Comparison of ENCODE assay signal across 2 cellular contexts in the genomic region with DNA sequence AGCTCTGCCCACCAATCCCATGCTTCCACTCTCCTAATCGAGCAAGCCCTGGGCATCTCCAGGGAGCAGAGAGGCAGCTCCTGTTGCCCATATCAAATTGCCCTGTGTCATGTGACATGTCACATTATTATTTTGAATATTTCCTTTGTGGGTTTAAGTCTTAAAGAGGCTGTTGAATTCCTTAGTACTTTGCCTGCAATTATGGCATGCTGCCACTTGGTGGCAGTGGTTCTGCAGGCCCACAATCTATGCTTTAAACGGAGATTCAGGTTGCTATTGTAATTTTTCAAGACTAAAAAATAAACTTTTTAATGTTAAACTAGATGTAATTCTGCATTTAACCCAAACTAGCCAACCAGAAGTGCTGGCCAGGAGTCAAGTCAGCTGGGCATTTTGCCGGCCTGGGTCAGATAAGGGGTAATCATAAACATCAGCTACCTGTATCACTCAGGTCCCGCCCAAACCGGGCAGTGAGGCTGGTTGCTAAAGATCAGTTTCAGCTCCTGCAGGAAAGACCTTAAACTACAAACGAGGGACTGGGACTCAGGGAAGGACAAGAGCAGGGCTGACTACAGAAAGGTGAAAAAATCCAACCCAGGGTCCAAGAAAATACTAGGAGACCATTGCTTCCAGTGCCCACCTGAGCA.
TF ChIP-seq lines count a peak whose summit lies in the region.

No MANE protein-coding gene starts in this region.

TF ChIP-seq in SK-N-SH, 30 proteins besides CTCF, POLR2A, EP300 and RAD21 (continues in another document):
- TF ChIP-seq, protein P1, sequence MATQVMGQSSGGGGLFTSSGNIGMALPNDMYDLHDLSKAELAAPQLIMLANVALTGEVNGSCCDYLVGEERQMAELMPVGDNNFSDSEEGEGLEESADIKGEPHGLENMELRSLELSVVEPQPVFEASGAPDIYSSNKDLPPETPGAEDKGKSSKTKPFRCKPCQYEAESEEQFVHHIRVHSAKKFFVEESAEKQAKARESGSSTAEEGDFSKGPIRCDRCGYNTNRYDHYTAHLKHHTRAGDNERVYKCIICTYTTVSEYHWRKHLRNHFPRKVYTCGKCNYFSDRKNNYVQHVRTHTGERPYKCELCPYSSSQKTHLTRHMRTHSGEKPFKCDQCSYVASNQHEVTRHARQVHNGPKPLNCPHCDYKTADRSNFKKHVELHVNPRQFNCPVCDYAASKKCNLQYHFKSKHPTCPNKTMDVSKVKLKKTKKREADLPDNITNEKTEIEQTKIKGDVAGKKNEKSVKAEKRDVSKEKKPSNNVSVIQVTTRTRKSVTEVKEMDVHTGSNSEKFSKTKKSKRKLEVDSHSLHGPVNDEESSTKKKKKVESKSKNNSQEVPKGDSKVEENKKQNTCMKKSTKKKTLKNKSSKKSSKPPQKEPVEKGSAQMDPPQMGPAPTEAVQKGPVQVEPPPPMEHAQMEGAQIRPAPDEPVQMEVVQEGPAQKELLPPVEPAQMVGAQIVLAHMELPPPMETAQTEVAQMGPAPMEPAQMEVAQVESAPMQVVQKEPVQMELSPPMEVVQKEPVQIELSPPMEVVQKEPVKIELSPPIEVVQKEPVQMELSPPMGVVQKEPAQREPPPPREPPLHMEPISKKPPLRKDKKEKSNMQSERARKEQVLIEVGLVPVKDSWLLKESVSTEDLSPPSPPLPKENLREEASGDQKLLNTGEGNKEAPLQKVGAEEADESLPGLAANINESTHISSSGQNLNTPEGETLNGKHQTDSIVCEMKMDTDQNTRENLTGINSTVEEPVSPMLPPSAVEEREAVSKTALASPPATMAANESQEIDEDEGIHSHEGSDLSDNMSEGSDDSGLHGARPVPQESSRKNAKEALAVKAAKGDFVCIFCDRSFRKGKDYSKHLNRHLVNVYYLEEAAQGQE (IDR thresholded peaks at IDR 0.05; ENCODE audit: low read depth, low read length): no peak
- TF ChIP-seq NRF1 (IDR thresholded peaks at IDR 0.05; ENCODE audit: low read depth, low read length): no peak
- TF ChIP-seq, protein P2, sequence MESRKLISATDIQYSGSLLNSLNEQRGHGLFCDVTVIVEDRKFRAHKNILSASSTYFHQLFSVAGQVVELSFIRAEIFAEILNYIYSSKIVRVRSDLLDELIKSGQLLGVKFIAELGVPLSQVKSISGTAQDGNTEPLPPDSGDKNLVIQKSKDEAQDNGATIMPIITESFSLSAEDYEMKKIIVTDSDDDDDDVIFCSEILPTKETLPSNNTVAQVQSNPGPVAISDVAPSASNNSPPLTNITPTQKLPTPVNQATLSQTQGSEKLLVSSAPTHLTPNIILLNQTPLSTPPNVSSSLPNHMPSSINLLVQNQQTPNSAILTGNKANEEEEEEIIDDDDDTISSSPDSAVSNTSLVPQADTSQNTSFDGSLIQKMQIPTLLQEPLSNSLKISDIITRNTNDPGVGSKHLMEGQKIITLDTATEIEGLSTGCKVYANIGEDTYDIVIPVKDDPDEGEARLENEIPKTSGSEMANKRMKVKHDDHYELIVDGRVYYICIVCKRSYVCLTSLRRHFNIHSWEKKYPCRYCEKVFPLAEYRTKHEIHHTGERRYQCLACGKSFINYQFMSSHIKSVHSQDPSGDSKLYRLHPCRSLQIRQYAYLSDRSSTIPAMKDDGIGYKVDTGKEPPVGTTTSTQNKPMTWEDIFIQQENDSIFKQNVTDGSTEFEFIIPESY (IDR thresholded peaks at IDR 0.05; ENCODE audit: borderline replicate concordance, low read depth): no peak
- no peak for TF ChIP-seq FOXJ3 (CRISPR knock-in tag; IDR thresholded peaks at IDR 0.05)
- TF ChIP-seq, protein P3, sequence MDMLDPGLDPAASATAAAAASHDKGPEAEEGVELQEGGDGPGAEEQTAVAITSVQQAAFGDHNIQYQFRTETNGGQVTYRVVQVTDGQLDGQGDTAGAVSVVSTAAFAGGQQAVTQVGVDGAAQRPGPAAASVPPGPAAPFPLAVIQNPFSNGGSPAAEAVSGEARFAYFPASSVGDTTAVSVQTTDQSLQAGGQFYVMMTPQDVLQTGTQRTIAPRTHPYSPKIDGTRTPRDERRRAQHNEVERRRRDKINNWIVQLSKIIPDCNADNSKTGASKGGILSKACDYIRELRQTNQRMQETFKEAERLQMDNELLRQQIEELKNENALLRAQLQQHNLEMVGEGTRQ (IDR thresholded peaks at IDR 0.05; ENCODE audit: borderline replicate concordance, low read depth, low read length): no peak
- TF ChIP-seq, protein P4, sequence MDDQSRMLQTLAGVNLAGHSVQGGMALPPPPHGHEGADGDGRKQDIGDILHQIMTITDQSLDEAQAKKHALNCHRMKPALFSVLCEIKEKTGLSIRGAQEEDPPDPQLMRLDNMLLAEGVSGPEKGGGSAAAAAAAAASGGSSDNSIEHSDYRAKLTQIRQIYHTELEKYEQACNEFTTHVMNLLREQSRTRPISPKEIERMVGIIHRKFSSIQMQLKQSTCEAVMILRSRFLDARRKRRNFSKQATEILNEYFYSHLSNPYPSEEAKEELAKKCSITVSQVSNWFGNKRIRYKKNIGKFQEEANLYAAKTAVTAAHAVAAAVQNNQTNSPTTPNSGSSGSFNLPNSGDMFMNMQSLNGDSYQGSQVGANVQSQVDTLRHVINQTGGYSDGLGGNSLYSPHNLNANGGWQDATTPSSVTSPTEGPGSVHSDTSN (IDR thresholded peaks at IDR 0.05): no peak
- TF ChIP-seq RXRA (IDR thresholded peaks at IDR 0.05; ENCODE audit: borderline replicate concordance, low read depth): no peak
- TF ChIP-seq ELF1 (IDR thresholded peaks at IDR 0.05): no peak
- no peak for TF ChIP-seq POLR2AphosphoS5 (IDR thresholded peaks at IDR 0.05; ENCODE audit: low read depth, low read length)
- TF ChIP-seq, protein P5, sequence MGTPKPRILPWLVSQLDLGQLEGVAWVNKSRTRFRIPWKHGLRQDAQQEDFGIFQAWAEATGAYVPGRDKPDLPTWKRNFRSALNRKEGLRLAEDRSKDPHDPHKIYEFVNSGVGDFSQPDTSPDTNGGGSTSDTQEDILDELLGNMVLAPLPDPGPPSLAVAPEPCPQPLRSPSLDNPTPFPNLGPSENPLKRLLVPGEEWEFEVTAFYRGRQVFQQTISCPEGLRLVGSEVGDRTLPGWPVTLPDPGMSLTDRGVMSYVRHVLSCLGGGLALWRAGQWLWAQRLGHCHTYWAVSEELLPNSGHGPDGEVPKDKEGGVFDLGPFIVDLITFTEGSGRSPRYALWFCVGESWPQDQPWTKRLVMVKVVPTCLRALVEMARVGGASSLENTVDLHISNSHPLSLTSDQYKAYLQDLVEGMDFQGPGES (IDR thresholded peaks at IDR 0.05; ENCODE audit: low read depth, low read length): no peak
- TF ChIP-seq TEAD4 (IDR thresholded peaks at IDR 0.05; ENCODE audit: borderline replicate concordance, insufficient read depth): no peak
- TF ChIP-seq MEF2A (IDR thresholded peaks at IDR 0.05; ENCODE audit: borderline replicate concordance, low read depth): no peak
- TF ChIP-seq GABPA (IDR thresholded peaks at IDR 0.05; ENCODE audit: low read depth): no peak
- TF ChIP-seq EZH2phosphoT487 (IDR thresholded peaks at IDR 0.05; ENCODE audit: borderline replicate concordance, low read depth): no peak
- TF ChIP-seq RFX5 (IDR thresholded peaks at IDR 0.05; ENCODE audit: low read length): no peak
- no peak for TF ChIP-seq YY1 (IDR thresholded peaks at IDR 0.05; ENCODE audit: low read depth)
- TF ChIP-seq TAF1 (IDR thresholded peaks at IDR 0.05; ENCODE audit: borderline replicate concordance, low read depth, low read length): no peak
- no peak for TF ChIP-seq GATA2 (CRISPR knock-in tag; IDR thresholded peaks at IDR 0.05)

TF ChIP-seq in SK-N-SH treated with all-trans-retinoic acid at 6 μM for 48 hours, 23 proteins besides CTCF, POLR2A, EP300 and RAD21 (continued from another document):
- TF ChIP-seq, protein P6, sequence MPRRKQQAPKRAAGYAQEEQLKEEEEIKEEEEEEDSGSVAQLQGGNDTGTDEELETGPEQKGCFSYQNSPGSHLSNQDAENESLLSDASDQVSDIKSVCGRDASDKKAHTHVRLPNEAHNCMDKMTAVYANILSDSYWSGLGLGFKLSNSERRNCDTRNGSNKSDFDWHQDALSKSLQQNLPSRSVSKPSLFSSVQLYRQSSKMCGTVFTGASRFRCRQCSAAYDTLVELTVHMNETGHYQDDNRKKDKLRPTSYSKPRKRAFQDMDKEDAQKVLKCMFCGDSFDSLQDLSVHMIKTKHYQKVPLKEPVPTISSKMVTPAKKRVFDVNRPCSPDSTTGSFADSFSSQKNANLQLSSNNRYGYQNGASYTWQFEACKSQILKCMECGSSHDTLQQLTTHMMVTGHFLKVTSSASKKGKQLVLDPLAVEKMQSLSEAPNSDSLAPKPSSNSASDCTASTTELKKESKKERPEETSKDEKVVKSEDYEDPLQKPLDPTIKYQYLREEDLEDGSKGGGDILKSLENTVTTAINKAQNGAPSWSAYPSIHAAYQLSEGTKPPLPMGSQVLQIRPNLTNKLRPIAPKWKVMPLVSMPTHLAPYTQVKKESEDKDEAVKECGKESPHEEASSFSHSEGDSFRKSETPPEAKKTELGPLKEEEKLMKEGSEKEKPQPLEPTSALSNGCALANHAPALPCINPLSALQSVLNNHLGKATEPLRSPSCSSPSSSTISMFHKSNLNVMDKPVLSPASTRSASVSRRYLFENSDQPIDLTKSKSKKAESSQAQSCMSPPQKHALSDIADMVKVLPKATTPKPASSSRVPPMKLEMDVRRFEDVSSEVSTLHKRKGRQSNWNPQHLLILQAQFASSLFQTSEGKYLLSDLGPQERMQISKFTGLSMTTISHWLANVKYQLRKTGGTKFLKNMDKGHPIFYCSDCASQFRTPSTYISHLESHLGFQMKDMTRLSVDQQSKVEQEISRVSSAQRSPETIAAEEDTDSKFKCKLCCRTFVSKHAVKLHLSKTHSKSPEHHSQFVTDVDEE (CRISPR knock-in tag; IDR thresholded peaks at IDR 0.05): no peak
- TF ChIP-seq, protein P7, sequence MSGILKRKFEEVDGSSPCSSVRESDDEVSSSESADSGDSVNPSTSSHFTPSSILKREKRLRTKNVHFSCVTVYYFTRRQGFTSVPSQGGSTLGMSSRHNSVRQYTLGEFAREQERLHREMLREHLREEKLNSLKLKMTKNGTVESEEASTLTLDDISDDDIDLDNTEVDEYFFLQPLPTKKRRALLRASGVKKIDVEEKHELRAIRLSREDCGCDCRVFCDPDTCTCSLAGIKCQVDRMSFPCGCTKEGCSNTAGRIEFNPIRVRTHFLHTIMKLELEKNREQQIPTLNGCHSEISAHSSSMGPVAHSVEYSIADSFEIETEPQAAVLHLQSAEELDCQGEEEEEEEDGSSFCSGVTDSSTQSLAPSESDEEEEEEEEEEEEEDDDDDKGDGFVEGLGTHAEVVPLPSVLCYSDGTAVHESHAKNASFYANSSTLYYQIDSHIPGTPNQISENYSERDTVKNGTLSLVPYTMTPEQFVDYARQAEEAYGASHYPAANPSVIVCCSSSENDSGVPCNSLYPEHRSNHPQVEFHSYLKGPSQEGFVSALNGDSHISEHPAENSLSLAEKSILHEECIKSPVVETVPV (CRISPR knock-in tag; IDR thresholded peaks at IDR 0.05): no peak
- TF ChIP-seq TOX (CRISPR knock-in tag; IDR thresholded peaks at IDR 0.05; ENCODE audit: borderline replicate concordance): no peak
- TF ChIP-seq SNAI2 (CRISPR knock-in tag; IDR thresholded peaks at IDR 0.05): no peak
- no peak for TF ChIP-seq CSDC2 (CRISPR knock-in tag; IDR thresholded peaks at IDR 0.05)
- no peak for TF ChIP-seq BACH2 (CRISPR knock-in tag; IDR thresholded peaks at IDR 0.05; ENCODE audit: borderline replicate concordance)
